ENCODE assay signal across 8 cellular contexts in the genomic region with DNA sequence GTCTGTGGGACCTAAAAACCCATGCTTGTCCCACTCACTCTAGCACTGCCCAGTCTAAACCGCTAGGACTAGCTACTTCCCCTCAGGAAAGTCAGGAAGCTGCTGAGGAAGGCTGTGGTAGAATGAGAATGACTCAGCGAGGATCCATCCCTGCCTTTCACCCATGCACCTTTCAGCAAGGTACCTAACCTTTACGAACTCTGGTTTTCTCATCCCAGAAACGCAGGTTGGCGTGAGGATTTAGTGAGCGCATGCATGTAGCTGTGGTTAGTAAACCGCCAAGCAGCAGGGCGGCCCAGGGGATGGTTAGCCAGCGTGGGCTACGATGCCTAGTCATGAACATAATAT. TPM values are rescaled to one million over a fixed set of nuclear protein-coding genes. Genes with fewer than 3 reads are reported as not detected.
A peak's percentile ranks its signal among the peaks of the same experiment; 100 is the strongest.
DNase-seq lines count a peak whose midpoint lies in the region; ATAC-seq, FAIRE-seq and TF ChIP-seq lines count a peak whose summit lies in the region.

No MANE protein-coding gene starts in this region.

- no peaks in the 10 kb centered on the region for H3K27me3 ChIP-seq in mammary epithelial cell (ENCODE audit: insufficient read depth, low read length)

- peak; percentile 72 for DNase-seq in ELF-1 (ENCODE audit: low read depth, low spot score)
- DNase-seq in SHP77 (lab: John Stamatoyannopoulos, UW): peak; percentile 47 to 49
- peak; percentile 78 for DNase-seq in mammary epithelial cell
- no peak for DNase-seq in left lobe of liver (ENCODE audit: low spot score)
- DNase-seq in stimulated activated CD8-positive, alpha-beta memory T cell treated with anti-CD3 and anti-CD28 coated beads, Interleukin-4, amount 100 ng/mL, for 48 hours: peak; percentile 63
- no peak for DNase-seq in frontal cortex (ENCODE audit: low spot score in 2 of 2)
- DNase-seq in AG20443 (ENCODE audit: low spot score): no peak

- H3K36me3 ChIP-seq in mammary epithelial cell (ENCODE audit: insufficient read depth, low read length): no peaks in the 10 kb centered on the region

- peak overlapping the region; percentile 75 for H3K27ac ChIP-seq in mammary epithelial cell (ENCODE audit: insufficient read depth, low read depth, low read length)

- dilution Hi-C loops in mammary epithelial cell (cut with HindIII; ENCODE audit: low sequenced_read_pairs): no loop called here

- H3K4me1 ChIP-seq in mammary epithelial cell (ENCODE audit: insufficient read depth, low read length): peaks cover 43% of the 10 kb centered on the region

- no TSS peak for BruUV-seq in mammary epithelial cell (replicated peaks; lab: Mats Ljungman, UMichigan)

- H3K4me3 ChIP-seq in mammary epithelial cell (replicated peaks in 1 of 3; ENCODE audit: insufficient read depth in 1 of 3, low read depth in 2 of 3, low read length in 3 of 3): peak overlapping the region; percentile 1 to 44 (median 23)

- no peak for FAIRE-seq in frontal cortex (lab: Jason Lieb, UNC)

- H3K9me3 ChIP-seq in mammary epithelial cell (replicated peaks; ENCODE audit: insufficient read depth, low read length): no peaks in the 10 kb centered on the region

- intact Hi-C loops in mammary epithelial cell (cut with micrococcal nuclease): loop anchor here (1.0 to 10.0 kb wide), 6 partner anchors 27 to 155 kb away; partner anchors contain the start of genes RFFL and SLFN5

- H4K20me1 ChIP-seq in mammary epithelial cell (ENCODE audit: insufficient read depth, low read length): no peaks in the 10 kb centered on the region

- ATAC-seq in HG02884 (IDR thresholded peaks at IDR 0.05; ENCODE audit: unreplicated experiment): peak; percentile 10
- peak; percentile 3 for ATAC-seq in left lobe of liver

- CTCF ChIA-PET in mammary epithelial cell (lab: Charles Lee; ENCODE audit: low non-redundant PET): interaction anchor here (0.9 kb wide), 1 partner anchor 26 kb away, joined by 5 read pairs; the partner anchor contains the start of gene RFFL

- in situ Hi-C loops in mammary epithelial cell (cut with MboI; ENCODE audit: low sequenced_read_pairs in 2 of 2): loop anchor here in 1 of 2 donors (5.0 kb wide), 1 partner anchor 108 kb away; the partner anchor contains the start of gene LIG3

- 41% methylated on average over 10 of the region's 10 CpGs for WGBS in mammary epithelial cell (ENCODE audit: low coverage, missing lambda C conversion rate)

- H3K79me2 ChIP-seq in mammary epithelial cell (ENCODE audit: insufficient read depth, low read length): peaks cover 34% of the 10 kb centered on the region

- peak overlapping the region; percentile 85 for H2AFZ ChIP-seq in mammary epithelial cell (ENCODE audit: low read depth, low read length)

- H3K9ac ChIP-seq in mammary epithelial cell (ENCODE audit: insufficient read depth, low read length): peak overlapping the region; percentile 61

- peak; percentile 33 to 44 for TF ChIP-seq CTCF in mammary epithelial cell (conservative IDR thresholded peaks at IDR 0.05 in 1 of 2, IDR thresholded peaks at IDR 0.05 in 1 of 2; ENCODE audit: extremely low read depth in 1 of 2, insufficient read depth in 1 of 2, low read depth in 1 of 2, low read length in 2 of 2)

- peak overlapping the region; percentile 75 for H3K4me2 ChIP-seq in mammary epithelial cell (ENCODE audit: insufficient read depth, low read depth, low read length)

RNA-seq across cellular contexts. Expression of gene RFFL, which starts 26.3 kb away (rescaled TPM):
- total RNA-seq in mammary epithelial cell: 10 to 100 TPM; 15.7 to 30.2 TPM
- polyA plus RNA-seq in mammary epithelial cell: 15.3 TPM
- 42.9 TPM for polyA minus RNA-seq in mammary epithelial cell
- total RNA-seq in left lobe of liver: 36.5 TPM
- total RNA-seq in frontal cortex: 5.3 TPM

RNA-seq across cellular contexts. Expression of gene RAD51D, which starts 29.8 kb away (rescaled TPM):
- total RNA-seq in mammary epithelial cell: 10 to 100 TPM in 1 of 2 donors, 1 to 10 TPM in 1; 8.5 to 15.0 TPM
- 9.9 TPM for polyA plus RNA-seq in mammary epithelial cell
- 0.88 TPM for polyA minus RNA-seq in mammary epithelial cell
- 4.4 TPM for total RNA-seq in left lobe of liver
- 9.8 TPM for total RNA-seq in frontal cortex

RNA-seq across cellular contexts. Expression of gene FNDC8, which starts 31.6 kb away (rescaled TPM):
- not detected for total RNA-seq in mammary epithelial cell
- polyA plus RNA-seq in mammary epithelial cell: not detected
- polyA minus RNA-seq in mammary epithelial cell: not detected
- not detected for total RNA-seq in left lobe of liver
- total RNA-seq in frontal cortex: not detected

RNA-seq across cellular contexts. Expression of gene NLE1, which starts 52.3 kb away (rescaled TPM):
- 10 to 100 TPM; 22.2 to 27.4 TPM for total RNA-seq in mammary epithelial cell
- polyA plus RNA-seq in mammary epithelial cell: 23.2 TPM
- polyA minus RNA-seq in mammary epithelial cell: 17.1 TPM
- 6.8 TPM for total RNA-seq in left lobe of liver
- total RNA-seq in frontal cortex: 19.2 TPM

RNA-seq across cellular contexts. Expression of gene UNC45B, which starts 57.8 kb away (rescaled TPM):
- total RNA-seq in mammary epithelial cell (under 1 TPM; under 0.01 to 0.19 TPM), left lobe of liver (not detected), frontal cortex (under 0.01 TPM)
- 0.06 TPM for polyA plus RNA-seq in mammary epithelial cell
- polyA minus RNA-seq in mammary epithelial cell: not detected

Comparison
In these comparisons a context has a peak if more than half of its experiments do, and no peak if none do; other contexts are left out.
1. DNase-seq: peak in ELF-1 (single experiment), SHP77 (2 of 2), mammary epithelial cell (single experiment) and stimulated activated CD8-positive, alpha-beta memory T cell treated with anti-CD3 and anti-CD28 coated beads, Interleukin-4, amount 100 ng/mL, for 48 hours (single experiment); none in left lobe of liver (single experiment), frontal cortex (0 of 2) and AG20443 (single experiment).